Comparison of ENCODE assay signal across 8 cellular contexts in the genomic region with DNA sequence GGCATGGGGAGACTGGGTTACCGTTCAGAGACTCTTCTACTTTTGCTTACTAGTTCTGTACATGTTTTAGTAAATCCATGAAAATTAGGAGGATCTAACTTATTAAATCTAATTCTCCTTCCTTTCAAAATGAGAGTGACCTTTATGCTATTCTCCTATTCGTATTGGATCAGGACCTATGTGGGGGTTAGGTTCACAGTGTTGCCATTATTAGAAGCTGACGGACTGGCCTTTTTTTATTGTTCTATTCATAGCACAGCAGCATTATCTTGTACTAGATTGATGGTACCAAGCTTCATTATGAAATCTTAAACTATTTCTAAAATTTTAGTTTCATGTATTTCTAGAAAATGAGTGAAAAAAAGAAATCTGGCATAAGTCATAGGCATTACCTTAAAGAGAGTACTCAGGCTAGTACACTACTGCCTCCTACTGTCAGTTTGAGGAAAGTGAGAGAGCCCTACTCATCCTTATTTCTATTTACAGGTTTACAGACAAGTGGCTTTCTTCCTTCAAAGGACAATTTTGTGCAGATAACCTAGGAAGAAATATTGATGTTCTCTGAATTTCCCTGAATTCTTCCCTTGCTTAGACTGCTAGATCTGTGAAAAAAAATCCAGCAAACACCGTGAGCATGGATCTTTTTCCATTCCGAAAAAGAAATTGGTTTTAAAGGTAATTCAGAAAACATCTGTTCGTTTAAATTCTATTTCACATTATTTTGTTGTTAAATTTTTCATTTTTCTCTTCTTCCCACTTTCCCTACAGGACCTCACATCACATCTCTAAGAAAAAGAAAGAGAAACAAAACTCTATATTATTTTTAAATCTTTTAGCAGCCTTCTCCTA.
DNase-seq lines count a peak whose midpoint lies in the region; ATAC-seq, FAIRE-seq and TF ChIP-seq lines count a peak whose summit lies in the region.

No MANE protein-coding gene starts in this region.

- peaks cover 20% of the 10 kb centered on the region for H3K4me1 ChIP-seq in BE2C
- H3K4me1 ChIP-seq in kidney (ENCODE audit: control insufficient read depth in 1 of 2, insufficient read depth in 1 of 2, low read depth in 1 of 2, low read length in 2 of 2), result no peaks in the 10 kb centered on the region
- H3K4me1 ChIP-seq in tibial nerve, result peaks cover 0 to 6% (median 0%) of the 10 kb centered on the region in 4 donors

- TF ChIP-seq POLR2A in tibial nerve (IDR thresholded peaks at IDR 0.05), result no peak

- H3K27ac ChIP-seq in kidney (ENCODE audit: low read depth in 2 of 2, low read length in 2 of 2) (no peak overlapping the region), tibial nerve (no peak overlapping the region)

- H3K9me3 ChIP-seq in BE2C (no peaks in the 10 kb centered on the region), kidney (ENCODE audit: control insufficient read depth in 1 of 2, low read length in 2 of 2) (no peaks in the 10 kb centered on the region), tibial nerve (no peaks in the 10 kb centered on the region)

- no peaks in the 10 kb centered on the region for H3K36me3 ChIP-seq in BE2C
- H3K36me3 ChIP-seq in kidney (ENCODE audit: control insufficient read depth in 1 of 2, insufficient read depth in 2 of 2, low read length in 2 of 2), result no peaks in the 10 kb centered on the region
- H3K36me3 ChIP-seq in tibial nerve, result no peaks in the 10 kb centered on the region

- WGBS in tibial nerve, 2 donors, result 65 to 72% methylated on average over 6 of the region's 6 CpGs

- intact Hi-C loops in kidney (cut with DNase I), result no loop called here

- H3K4me3 ChIP-seq in BE2C (ENCODE audit: low read depth, low read length) (no peak overlapping the region), kidney (ENCODE audit: low read length in 2 of 2) (no peak overlapping the region), tibial nerve (no peak overlapping the region)

- DNase-seq in BE2C, result peak; percentile 33
- DNase-seq in NCI-H526 (lab: John Stamatoyannopoulos, UW), result peak; percentile 38 to 66
- peak; percentile 45 for DNase-seq in brain pericyte (ENCODE audit: low read depth, low spot score)
- no peak for DNase-seq in kidney
- DNase-seq in tibial nerve (ENCODE audit: low spot score in 2 of 2), result peak in 1 of 2 donors; percentile 26

- no peak for TF ChIP-seq EP300 in tibial nerve (IDR thresholded peaks at IDR 0.05)

- TF ChIP-seq CTCF in BE2C (IDR thresholded peaks at IDR 0.05; ENCODE audit: low read depth, low read length), result peak; percentile 94
- peak; percentile 76 for TF ChIP-seq CTCF in kidney (IDR thresholded peaks at IDR 0.05; ENCODE audit: borderline replicate concordance, extremely low read depth, insufficient read depth)
- TF ChIP-seq CTCF in tibial nerve (IDR thresholded peaks at IDR 0.05), result peak; percentile 41 to 65 (median 44)

- FAIRE-seq in kidney (lab: Jason Lieb, UNC), result peak; percentile 89

- peak; percentile 76 for ATAC-seq in GM18519 (IDR thresholded peaks at IDR 0.05; ENCODE audit: low FRiP score, unreplicated experiment)
- ATAC-seq in HG03025 (IDR thresholded peaks at IDR 0.05; ENCODE audit: low FRiP score, unreplicated experiment), result peak; percentile 73
- ATAC-seq in HG03571 (IDR thresholded peaks at IDR 0.05; ENCODE audit: unreplicated experiment), result no peak

- no peak overlapping the region for H3K9ac ChIP-seq in kidney (ENCODE audit: low read length in 2 of 2)

- H3K27me3 ChIP-seq in BE2C (no peaks in the 10 kb centered on the region), tibial nerve (no peaks in the 10 kb centered on the region)

Comparison
In these comparisons a context has a peak if more than half of its experiments do, and no peak if none do; other contexts are left out.
1. CTCF ChIP-seq: peak in every context shown above with its lines; median percentile 94 in BE2C; 76 in kidney; 44 in tibial nerve.